22 cellular contexts compared by ENCODE assay signal in the genomic region with DNA sequence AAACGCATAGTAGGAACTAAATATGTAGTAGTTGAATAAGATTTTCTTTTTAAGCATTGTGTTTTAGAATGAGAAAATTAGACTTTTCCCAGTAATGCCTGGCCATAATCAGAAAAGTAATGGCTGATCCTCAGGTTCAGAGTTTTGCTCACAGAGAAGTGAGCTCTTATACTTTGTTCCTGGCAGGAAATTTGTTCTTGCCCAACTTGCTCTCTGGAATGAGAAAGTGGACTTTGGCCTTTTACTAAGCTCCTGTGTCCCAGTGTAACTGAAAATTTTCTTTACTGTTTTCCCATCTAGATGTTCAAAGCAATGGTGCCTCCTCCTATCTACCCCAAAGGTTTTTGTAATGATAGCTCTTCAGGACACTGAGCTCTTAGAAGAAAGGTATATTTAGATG.
"Had no signal": no experiment of that assay in that cellular context is flagged by ENCODE, and none has a peak within 500 bp of the region (broad histone marks: within the 10 kb centered on the region; RNA-seq: fewer than 3 reads in every experiment).

No MANE protein-coding gene starts in this region.

- H3K27me3 ChIP-seq: transverse colon, uterus had no signal

- H3K4me1 ChIP-seq: transverse colon, uterus had no signal

- H3K36me3 ChIP-seq: transverse colon, uterus had no signal

- H3K4me3 ChIP-seq: transverse colon, uterus had no signal

- H3K27ac ChIP-seq: transverse colon, uterus had no signal

- FAIRE-seq: endothelial cell of umbilical vein had no signal

- DNase-seq: activated B cell treated with CpG ODN at 0.5 μM for 24 hours; activated CD4-positive, alpha-beta T cell treated with anti-CD3 and anti-CD28 coated beads for 36 hours; activated CD4-positive, alpha-beta T cell treated with anti-CD3 and anti-CD28 coated beads, Interleukin-2, amount 50 U/mL, for 4 hours; activated CD8-positive, alpha-beta memory T cell treated with anti-CD3 and anti-CD28 coated beads for 24 hours; activated CD8-positive, alpha-beta memory T cell treated with anti-CD3 and anti-CD28 coated beads, Interleukin-2, amount 50 U/mL, for 4 hours; activated naive CD4-positive, alpha-beta T cell treated with Interleukin-2 at 50 U/mL for 16 hours; activated naive CD8-positive, alpha-beta T cell treated with anti-CD3 and anti-CD28 coated beads for 36 hours; activated T-cell treated with anti-CD3 and anti-CD28 coated beads, Interleukin-2, amount 50 U/mL, for 4 hours; amniotic stem cell; effector memory CD4-positive, alpha-beta T cell; foreskin melanocyte; kidney glomerular epithelial cell; naive B cell; occipital lobe; retina; stimulated activated naive CD8-positive, alpha-beta T cell treated with anti-CD3 and anti-CD28 coated beads, Interleukin-15, amount 100 ng/mL, for 72 hours; T1000; transverse colon; uterus had no signal

- ATAC-seq: activated CD4-positive, alpha-beta T cell treated with anti-CD3 and anti-CD28 coated beads for 36 hours; activated T-cell treated with anti-CD3 and anti-CD28 coated beads, Interleukin-2, amount 50 U/mL, for 4 hours; esophagus mucosa; stimulated activated effector memory CD8-positive, alpha-beta T cell treated with anti-CD3 and anti-CD28 coated beads, Interleukin-12 subunit alpha, Interleukin-12 subunit beta, amount 100 ng/mL, for 72 hours; stimulated activated naive CD8-positive, alpha-beta T cell treated with anti-CD3 and anti-CD28 coated beads, Interleukin-15, amount 100 ng/mL, for 72 hours had no signal

- H3K9me3 ChIP-seq: transverse colon, uterus had no signal
